ENCODE assay signal across 2 cellular contexts in the genomic region with DNA sequence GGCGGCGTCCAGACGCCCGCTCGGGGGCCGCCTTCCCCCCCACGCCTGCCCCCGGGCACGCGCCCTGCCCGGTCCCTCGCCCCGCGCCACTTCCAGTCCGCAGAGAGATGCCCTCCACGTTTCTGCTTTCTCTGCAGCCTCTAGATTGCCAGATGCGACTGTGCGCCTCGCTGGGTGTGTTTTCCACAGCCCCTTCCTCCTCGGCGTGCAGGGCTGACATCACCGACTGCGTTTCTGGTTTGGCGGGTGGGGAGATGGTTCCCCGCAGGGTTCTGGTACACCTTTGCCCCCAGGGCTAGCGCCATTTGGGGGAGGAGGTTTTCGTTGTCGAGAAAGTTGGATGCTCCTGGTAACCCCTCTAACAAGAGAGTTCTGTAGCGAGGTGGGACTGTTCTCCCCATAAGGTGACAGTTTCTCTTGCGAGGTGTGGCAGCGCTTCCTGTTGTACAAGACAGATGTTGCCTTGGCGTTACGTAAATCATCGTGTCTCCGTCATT.
TF ChIP-seq lines count a peak whose summit lies in the region.

No MANE protein-coding gene starts in this region.

TF ChIP-seq in WTC11, 78 proteins besides CTCF, POLR2A, EP300 and RAD21:
- TF ChIP-seq ATF2 (CRISPR knock-in tag; IDR thresholded peaks at IDR 0.05; ENCODE audit: borderline replicate concordance, low read depth) (no peak), CREM (CRISPR knock-in tag; IDR thresholded peaks at IDR 0.05) (0 out of 2 replicates have a peak, but pooled peaks have one; percentile 13), FOXK1 (CRISPR knock-in tag; IDR thresholded peaks at IDR 0.05) (peak; percentile 54; the same call in 1 of the 2 replicates), KAT7 (CRISPR knock-in tag; IDR thresholded peaks at IDR 0.05; ENCODE audit: borderline replicate concordance) (no peak), SMAD3 (CRISPR knock-in tag; IDR thresholded peaks at IDR 0.05; ENCODE audit: borderline replicate concordance) (no peak), TEAD4 (CRISPR knock-in tag; IDR thresholded peaks at IDR 0.05) (no peak), PRRX2 (CRISPR knock-in tag; IDR thresholded peaks at IDR 0.05) (no peak), AR (CRISPR knock-in tag; IDR thresholded peaks at IDR 0.05) (no peak), FOXP1 (CRISPR knock-in tag; IDR thresholded peaks at IDR 0.05; ENCODE audit: borderline replicate concordance) (0 out of 2 replicates have a peak, but pooled peaks have one; percentile 27)
- TF ChIP-seq, protein P1, sequence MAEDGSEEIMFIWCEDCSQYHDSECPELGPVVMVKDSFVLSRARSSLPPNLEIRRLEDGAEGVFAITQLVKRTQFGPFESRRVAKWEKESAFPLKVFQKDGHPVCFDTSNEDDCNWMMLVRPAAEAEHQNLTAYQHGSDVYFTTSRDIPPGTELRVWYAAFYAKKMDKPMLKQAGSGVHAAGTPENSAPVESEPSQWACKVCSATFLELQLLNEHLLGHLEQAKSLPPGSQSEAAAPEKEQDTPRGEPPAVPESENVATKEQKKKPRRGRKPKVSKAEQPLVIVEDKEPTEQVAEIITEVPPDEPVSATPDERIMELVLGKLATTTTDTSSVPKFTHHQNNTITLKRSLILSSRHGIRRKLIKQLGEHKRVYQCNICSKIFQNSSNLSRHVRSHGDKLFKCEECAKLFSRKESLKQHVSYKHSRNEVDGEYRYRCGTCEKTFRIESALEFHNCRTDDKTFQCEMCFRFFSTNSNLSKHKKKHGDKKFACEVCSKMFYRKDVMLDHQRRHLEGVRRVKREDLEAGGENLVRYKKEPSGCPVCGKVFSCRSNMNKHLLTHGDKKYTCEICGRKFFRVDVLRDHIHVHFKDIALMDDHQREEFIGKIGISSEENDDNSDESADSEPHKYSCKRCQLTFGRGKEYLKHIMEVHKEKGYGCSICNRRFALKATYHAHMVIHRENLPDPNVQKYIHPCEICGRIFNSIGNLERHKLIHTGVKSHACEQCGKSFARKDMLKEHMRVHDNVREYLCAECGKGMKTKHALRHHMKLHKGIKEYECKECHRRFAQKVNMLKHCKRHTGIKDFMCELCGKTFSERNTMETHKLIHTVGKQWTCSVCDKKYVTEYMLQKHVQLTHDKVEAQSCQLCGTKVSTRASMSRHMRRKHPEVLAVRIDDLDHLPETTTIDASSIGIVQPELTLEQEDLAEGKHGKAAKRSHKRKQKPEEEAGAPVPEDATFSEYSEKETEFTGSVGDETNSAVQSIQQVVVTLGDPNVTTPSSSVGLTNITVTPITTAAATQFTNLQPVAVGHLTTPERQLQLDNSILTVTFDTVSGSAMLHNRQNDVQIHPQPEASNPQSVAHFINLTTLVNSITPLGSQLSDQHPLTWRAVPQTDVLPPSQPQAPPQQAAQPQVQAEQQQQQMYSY (CRISPR knock-in tag; IDR thresholded peaks at IDR 0.05): peak; percentile 84
- TF ChIP-seq, protein P2, sequence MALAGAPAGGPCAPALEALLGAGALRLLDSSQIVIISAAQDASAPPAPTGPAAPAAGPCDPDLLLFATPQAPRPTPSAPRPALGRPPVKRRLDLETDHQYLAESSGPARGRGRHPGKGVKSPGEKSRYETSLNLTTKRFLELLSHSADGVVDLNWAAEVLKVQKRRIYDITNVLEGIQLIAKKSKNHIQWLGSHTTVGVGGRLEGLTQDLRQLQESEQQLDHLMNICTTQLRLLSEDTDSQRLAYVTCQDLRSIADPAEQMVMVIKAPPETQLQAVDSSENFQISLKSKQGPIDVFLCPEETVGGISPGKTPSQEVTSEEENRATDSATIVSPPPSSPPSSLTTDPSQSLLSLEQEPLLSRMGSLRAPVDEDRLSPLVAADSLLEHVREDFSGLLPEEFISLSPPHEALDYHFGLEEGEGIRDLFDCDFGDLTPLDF (CRISPR knock-in tag; IDR thresholded peaks at IDR 0.05): no peak

TF ChIP-seq in HepG2, 621 proteins besides CTCF, POLR2A, EP300 and RAD21:
- TF ChIP-seq, protein P3, sequence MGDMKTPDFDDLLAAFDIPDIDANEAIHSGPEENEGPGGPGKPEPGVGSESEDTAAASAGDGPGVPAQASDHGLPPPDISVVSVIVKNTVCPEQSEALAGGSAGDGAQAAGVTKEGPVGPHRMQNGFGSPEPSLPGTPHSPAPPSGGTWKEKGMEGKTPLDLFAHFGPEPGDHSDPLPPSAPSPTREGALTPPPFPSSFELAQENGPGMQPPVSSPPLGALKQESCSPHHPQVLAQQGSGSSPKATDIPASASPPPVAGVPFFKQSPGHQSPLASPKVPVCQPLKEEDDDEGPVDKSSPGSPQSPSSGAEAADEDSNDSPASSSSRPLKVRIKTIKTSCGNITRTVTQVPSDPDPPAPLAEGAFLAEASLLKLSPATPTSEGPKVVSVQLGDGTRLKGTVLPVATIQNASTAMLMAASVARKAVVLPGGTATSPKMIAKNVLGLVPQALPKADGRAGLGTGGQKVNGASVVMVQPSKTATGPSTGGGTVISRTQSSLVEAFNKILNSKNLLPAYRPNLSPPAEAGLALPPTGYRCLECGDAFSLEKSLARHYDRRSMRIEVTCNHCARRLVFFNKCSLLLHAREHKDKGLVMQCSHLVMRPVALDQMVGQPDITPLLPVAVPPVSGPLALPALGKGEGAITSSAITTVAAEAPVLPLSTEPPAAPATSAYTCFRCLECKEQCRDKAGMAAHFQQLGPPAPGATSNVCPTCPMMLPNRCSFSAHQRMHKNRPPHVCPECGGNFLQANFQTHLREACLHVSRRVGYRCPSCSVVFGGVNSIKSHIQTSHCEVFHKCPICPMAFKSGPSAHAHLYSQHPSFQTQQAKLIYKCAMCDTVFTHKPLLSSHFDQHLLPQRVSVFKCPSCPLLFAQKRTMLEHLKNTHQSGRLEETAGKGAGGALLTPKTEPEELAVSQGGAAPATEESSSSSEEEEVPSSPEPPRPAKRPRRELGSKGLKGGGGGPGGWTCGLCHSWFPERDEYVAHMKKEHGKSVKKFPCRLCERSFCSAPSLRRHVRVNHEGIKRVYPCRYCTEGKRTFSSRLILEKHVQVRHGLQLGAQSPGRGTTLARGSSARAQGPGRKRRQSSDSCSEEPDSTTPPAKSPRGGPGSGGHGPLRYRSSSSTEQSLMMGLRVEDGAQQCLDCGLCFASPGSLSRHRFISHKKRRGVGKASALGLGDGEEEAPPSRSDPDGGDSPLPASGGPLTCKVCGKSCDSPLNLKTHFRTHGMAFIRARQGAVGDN (CRISPR knock-in tag; IDR thresholded peaks at IDR 0.05): peak; percentile 63
- TF ChIP-seq ETV6 (CRISPR knock-in tag; conservative IDR thresholded peaks at IDR 0.05) (0 out of 2 replicates have a peak, but pooled peaks have one; percentile 34), SAP130 (CRISPR knock-in tag; IDR thresholded peaks at IDR 0.05; ENCODE audit: low read depth) (peak; percentile 49; the same call in 1 of the 2 replicates), MYPOP (CRISPR knock-in tag; IDR thresholded peaks at IDR 0.05) (peak; percentile 54; the same call in 1 of the 2 replicates), FOXC1 (CRISPR knock-in tag; IDR thresholded peaks at IDR 0.05; ENCODE audit: borderline replicate concordance) (0 out of 2 replicates have a peak, but pooled peaks have one; percentile 22), DMAP1 (CRISPR knock-in tag; IDR thresholded peaks at IDR 0.05) (peak; percentile 7; the same call in 1 of the 2 replicates), KDM2A (CRISPR knock-in tag; IDR thresholded peaks at IDR 0.05; ENCODE audit: borderline replicate concordance, low read depth) (peak; percentile 51; the same call in 1 of the 2 replicates), RBFOX2 (IDR thresholded peaks at IDR 0.05; ENCODE audit: low read depth, low read length) (0 out of 2 replicates have a peak, but pooled peaks have one; percentile 1), ZNF224 (CRISPR knock-in tag; IDR thresholded peaks at IDR 0.05) (no peak), HNRNPL (IDR thresholded peaks at IDR 0.05; ENCODE audit: low read depth, low read length) (0 out of 2 replicates have a peak, but pooled peaks have one; percentile 36), ZNF775 (CRISPR knock-in tag; IDR thresholded peaks at IDR 0.05; ENCODE audit: borderline replicate concordance) (no peak), THAP11 (CRISPR knock-in tag; IDR thresholded peaks at IDR 0.05) (0 out of 2 replicates have a peak, but pooled peaks have one; percentile 5), ETV5 (CRISPR knock-in tag; IDR thresholded peaks at IDR 0.05; ENCODE audit: borderline replicate concordance) (peak; percentile 31; the same call in 1 of the 2 replicates)
- TF ChIP-seq, protein P4, sequence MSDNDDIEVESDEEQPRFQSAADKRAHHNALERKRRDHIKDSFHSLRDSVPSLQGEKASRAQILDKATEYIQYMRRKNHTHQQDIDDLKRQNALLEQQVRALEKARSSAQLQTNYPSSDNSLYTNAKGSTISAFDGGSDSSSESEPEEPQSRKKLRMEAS (IDR thresholded peaks at IDR 0.05): 0 out of 2 replicates have a peak, but pooled peaks have one; percentile 16
- TF ChIP-seq, protein P5, sequence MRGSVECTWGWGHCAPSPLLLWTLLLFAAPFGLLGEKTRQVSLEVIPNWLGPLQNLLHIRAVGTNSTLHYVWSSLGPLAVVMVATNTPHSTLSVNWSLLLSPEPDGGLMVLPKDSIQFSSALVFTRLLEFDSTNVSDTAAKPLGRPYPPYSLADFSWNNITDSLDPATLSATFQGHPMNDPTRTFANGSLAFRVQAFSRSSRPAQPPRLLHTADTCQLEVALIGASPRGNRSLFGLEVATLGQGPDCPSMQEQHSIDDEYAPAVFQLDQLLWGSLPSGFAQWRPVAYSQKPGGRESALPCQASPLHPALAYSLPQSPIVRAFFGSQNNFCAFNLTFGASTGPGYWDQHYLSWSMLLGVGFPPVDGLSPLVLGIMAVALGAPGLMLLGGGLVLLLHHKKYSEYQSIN (CRISPR knock-in tag; IDR thresholded peaks at IDR 0.05; ENCODE audit: borderline replicate concordance): no peak
- TF ChIP-seq, protein P6, sequence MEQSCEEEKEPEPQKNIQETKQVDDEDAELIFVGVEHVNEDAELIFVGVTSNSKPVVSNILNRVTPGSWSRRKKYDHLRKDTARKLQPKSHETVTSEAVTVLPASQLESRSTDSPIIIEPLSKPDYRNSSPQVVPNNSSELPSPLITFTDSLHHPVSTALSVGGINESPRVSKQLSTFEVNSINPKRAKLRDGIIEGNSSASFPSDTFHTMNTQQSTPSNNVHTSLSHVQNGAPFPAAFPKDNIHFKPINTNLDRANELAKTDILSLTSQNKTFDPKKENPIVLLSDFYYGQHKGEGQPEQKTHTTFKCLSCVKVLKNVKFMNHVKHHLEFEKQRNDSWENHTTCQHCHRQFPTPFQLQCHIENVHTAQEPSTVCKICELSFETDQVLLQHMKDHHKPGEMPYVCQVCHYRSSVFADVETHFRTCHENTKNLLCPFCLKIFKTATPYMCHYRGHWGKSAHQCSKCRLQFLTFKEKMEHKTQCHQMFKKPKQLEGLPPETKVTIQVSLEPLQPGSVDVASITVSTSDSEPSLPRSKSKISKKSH (CRISPR knock-in tag; IDR thresholded peaks at IDR 0.05; ENCODE audit: borderline replicate concordance): no peak
- TF ChIP-seq, protein P1 (CRISPR knock-in tag; IDR thresholded peaks at IDR 0.05): peak; percentile 82; the same call in 1 of the 2 replicates
- TF ChIP-seq, protein P7, sequence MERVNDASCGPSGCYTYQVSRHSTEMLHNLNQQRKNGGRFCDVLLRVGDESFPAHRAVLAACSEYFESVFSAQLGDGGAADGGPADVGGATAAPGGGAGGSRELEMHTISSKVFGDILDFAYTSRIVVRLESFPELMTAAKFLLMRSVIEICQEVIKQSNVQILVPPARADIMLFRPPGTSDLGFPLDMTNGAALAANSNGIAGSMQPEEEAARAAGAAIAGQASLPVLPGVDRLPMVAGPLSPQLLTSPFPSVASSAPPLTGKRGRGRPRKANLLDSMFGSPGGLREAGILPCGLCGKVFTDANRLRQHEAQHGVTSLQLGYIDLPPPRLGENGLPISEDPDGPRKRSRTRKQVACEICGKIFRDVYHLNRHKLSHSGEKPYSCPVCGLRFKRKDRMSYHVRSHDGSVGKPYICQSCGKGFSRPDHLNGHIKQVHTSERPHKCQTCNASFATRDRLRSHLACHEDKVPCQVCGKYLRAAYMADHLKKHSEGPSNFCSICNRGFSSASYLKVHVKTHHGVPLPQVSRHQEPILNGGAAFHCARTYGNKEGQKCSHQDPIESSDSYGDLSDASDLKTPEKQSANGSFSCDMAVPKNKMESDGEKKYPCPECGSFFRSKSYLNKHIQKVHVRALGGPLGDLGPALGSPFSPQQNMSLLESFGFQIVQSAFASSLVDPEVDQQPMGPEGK (CRISPR knock-in tag; IDR thresholded peaks at IDR 0.05): peak; percentile 5; the same call in 1 of the 2 replicates
TF ChIP-seq in HepG2: peak in this region for 14.
